Comparison of ENCODE assay signal across 13 cellular contexts in genomic region chr7:69749994-69750393, GRCh38.
"Had no signal": no experiment of that assay in that cellular context is flagged by ENCODE, and none has a peak within 500 bp of the region (broad histone marks: within the 10 kb centered on the region; RNA-seq: fewer than 3 reads in every experiment).

No MANE protein-coding gene starts in this region.

- H3K4me3 ChIP-seq: gastrocnemius medialis, left ventricle myocardium inferior, ovary, sigmoid colon had no signal

- H3K27ac ChIP-seq: gastrocnemius medialis, left ventricle myocardium inferior, ovary, sigmoid colon had no signal

- ATAC-seq: activated naive CD4-positive, alpha-beta T cell treated with anti-CD3 and anti-CD28 coated beads, Interleukin-2, amount 50 U/mL, for 72 hours; gastrocnemius medialis; stimulated activated naive CD8-positive, alpha-beta T cell treated with anti-CD3 and anti-CD28 coated beads, Interleukin-15, amount 100 ng/mL, for 72 hours had no signal

- H3K36me3 ChIP-seq: gastrocnemius medialis, left ventricle myocardium inferior, ovary, sigmoid colon had no signal

- H3K9me3 ChIP-seq: gastrocnemius medialis, left ventricle myocardium inferior, ovary, sigmoid colon had no signal

- DNase-seq: activated effector memory CD4-positive, alpha-beta T cell treated with anti-CD3 and anti-CD28 coated beads, Interleukin-2, amount 50 U/mL, for 16 hours; activated T-cell treated with anti-CD3 and anti-CD28 coated beads, Interleukin-2, amount 50 U/mL, for 1 hour; amniotic stem cell; cortex of kidney; effector memory CD4-positive, alpha-beta T cell; gastrocnemius medialis; kidney; left ventricle myocardium inferior; ovary; sigmoid colon; stimulated activated CD4-positive, alpha-beta T cell treated with anti-CD3 and anti-CD28 coated beads, Interleukin-2, amount 100 ng/mL, for 48 hours; stimulated activated naive CD8-positive, alpha-beta T cell treated with anti-CD3 and anti-CD28 coated beads, Interleukin-15, amount 100 ng/mL, for 72 hours had no signal
